Comparison of ENCODE assay signal across 1 cellular context in the genomic region with DNA sequence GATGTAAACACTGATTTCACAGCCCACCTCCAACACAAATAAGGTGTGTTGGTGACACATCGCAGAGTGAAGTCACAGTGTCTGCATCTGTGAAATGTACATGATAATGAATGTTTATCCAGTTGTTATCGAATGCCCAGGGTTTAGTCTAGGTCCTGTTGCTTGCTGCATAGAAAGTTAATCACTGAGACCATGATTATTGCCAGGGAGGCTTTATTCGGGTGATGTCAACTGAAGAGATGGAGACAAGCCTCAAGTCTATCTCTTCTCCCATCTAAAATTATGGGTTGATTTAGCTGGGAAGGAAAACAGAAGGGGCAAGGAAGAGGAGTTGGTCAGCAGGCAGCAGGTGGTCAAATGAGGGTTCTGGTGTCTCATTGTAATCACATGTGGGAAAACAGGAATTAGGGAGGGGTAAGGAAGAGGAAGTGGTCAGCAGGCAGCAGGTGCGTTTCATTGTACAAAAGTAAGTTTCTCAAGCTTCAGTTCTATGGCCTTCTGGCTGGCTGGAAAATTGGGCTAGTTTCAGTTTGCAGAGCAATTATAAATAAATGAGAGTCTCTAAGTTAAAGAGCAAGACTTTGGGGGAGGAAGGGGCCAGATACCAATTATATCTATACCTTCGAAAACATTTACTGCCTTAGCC.
TF ChIP-seq lines count a peak whose summit lies in the region.

No MANE protein-coding gene starts in this region.

TF ChIP-seq in GM12878, 131 proteins besides CTCF, POLR2A, EP300 and RAD21 (continued from another document and continues in another):
- TF ChIP-seq, protein P1, sequence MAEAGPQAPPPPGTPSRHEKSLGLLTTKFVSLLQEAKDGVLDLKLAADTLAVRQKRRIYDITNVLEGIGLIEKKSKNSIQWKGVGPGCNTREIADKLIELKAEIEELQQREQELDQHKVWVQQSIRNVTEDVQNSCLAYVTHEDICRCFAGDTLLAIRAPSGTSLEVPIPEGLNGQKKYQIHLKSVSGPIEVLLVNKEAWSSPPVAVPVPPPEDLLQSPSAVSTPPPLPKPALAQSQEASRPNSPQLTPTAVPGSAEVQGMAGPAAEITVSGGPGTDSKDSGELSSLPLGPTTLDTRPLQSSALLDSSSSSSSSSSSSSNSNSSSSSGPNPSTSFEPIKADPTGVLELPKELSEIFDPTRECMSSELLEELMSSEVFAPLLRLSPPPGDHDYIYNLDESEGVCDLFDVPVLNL (IDR thresholded peaks at IDR 0.05; ENCODE audit: low read depth, low read length): no peak
- TF ChIP-seq, protein P2, sequence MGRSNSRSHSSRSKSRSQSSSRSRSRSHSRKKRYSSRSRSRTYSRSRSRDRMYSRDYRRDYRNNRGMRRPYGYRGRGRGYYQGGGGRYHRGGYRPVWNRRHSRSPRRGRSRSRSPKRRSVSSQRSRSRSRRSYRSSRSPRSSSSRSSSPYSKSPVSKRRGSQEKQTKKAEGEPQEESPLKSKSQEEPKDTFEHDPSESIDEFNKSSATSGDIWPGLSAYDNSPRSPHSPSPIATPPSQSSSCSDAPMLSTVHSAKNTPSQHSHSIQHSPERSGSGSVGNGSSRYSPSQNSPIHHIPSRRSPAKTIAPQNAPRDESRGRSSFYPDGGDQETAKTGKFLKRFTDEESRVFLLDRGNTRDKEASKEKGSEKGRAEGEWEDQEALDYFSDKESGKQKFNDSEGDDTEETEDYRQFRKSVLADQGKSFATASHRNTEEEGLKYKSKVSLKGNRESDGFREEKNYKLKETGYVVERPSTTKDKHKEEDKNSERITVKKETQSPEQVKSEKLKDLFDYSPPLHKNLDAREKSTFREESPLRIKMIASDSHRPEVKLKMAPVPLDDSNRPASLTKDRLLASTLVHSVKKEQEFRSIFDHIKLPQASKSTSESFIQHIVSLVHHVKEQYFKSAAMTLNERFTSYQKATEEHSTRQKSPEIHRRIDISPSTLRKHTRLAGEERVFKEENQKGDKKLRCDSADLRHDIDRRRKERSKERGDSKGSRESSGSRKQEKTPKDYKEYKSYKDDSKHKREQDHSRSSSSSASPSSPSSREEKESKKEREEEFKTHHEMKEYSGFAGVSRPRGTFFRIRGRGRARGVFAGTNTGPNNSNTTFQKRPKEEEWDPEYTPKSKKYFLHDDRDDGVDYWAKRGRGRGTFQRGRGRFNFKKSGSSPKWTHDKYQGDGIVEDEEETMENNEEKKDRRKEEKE (IDR thresholded peaks at IDR 0.05): no peak
- TF ChIP-seq SIN3A (IDR thresholded peaks at IDR 0.05; ENCODE audit: low read depth, low read length) (no peak), NFXL1 (IDR thresholded peaks at IDR 0.05; ENCODE audit: borderline replicate concordance) (no peak), ZSCAN29 (IDR thresholded peaks at IDR 0.05) (no peak), TAF1 (IDR thresholded peaks at IDR 0.05; ENCODE audit: borderline replicate concordance, low read depth, low read length) (no peak), PML (IDR thresholded peaks at IDR 0.05; ENCODE audit: low read length) (no peak), CEBPB (IDR thresholded peaks at IDR 0.05; ENCODE audit: borderline replicate concordance in 1 of 2, low read depth in 2 of 2, low read length in 2 of 2) (no peak), MTA2 (IDR thresholded peaks at IDR 0.05; ENCODE audit: low read depth) (peak; percentile 84), CBX3 (IDR thresholded peaks at IDR 0.05; ENCODE audit: borderline replicate concordance, low read depth) (no peak), SUPT20H (IDR thresholded peaks at IDR 0.05; ENCODE audit: borderline replicate concordance, control insufficient read depth, low read depth, low read length) (no peak), IKZF2 (IDR thresholded peaks at IDR 0.05) (peak; percentile 92 to 93), ZNF384 (IDR thresholded peaks at IDR 0.05; ENCODE audit: borderline replicate concordance, low read depth, low read length) (no peak), FOXM1 (IDR thresholded peaks at IDR 0.05; ENCODE audit: low read depth, low read length) (0 out of 2 replicates have a peak, but pooled peaks have one; percentile 21), RCOR1 (conservative IDR thresholded peaks at IDR 0.05; ENCODE audit: low read depth, low read length) (no peak), STAT1 (conservative IDR thresholded peaks at IDR 0.05) (no peak), NR2F1 (conservative IDR thresholded peaks at IDR 0.05) (0 out of 2 replicates have a peak, but pooled peaks have one; percentile 20), GATAD2B (conservative IDR thresholded peaks at IDR 0.05; ENCODE audit: low read depth) (0 out of 2 replicates have a peak, but pooled peaks have one; percentile 43), SUZ12 (IDR thresholded peaks at IDR 0.05; ENCODE audit: unreplicated experiment) (no peak), ZNF24 (IDR thresholded peaks at IDR 0.05) (no peak), BCL11A (IDR thresholded peaks at IDR 0.05; ENCODE audit: low read depth, low read length) (no peak), SMAD1 (IDR thresholded peaks at IDR 0.05; ENCODE audit: low read depth, partially characterized antibody) (no peak), TCF7 (IDR thresholded peaks at IDR 0.05; ENCODE audit: borderline replicate concordance) (no peak), CREB1 (IDR thresholded peaks at IDR 0.05; ENCODE audit: low read depth) (no peak), HCFC1 (IDR thresholded peaks at IDR 0.05; ENCODE audit: low read length) (no peak), MTA3 (IDR thresholded peaks at IDR 0.05; ENCODE audit: borderline replicate concordance, low read length) (no peak), CHD4 (IDR thresholded peaks at IDR 0.05) (no peak), JUND (IDR thresholded peaks at IDR 0.05; ENCODE audit: low read depth, low read length) (no peak), JUNB (IDR thresholded peaks at IDR 0.05) (no peak), RBBP5 (conservative IDR thresholded peaks at IDR 0.05) (no peak), SMC3 (IDR thresholded peaks at IDR 0.05; ENCODE audit: borderline replicate concordance, low read length) (no peak), RAD51 (IDR thresholded peaks at IDR 0.05) (peak; percentile 50; the same call in 1 of the 2 replicates), IKZF1 (conservative IDR thresholded peaks at IDR 0.05) (peak; percentile 90), BHLHE40 (IDR thresholded peaks at IDR 0.05; ENCODE audit: borderline replicate concordance in 1 of 2, low read depth in 2 of 2, low read length in 1 of 2) (peak; percentile 13 to 54; a peak in 1 of 4 replicates), ZNF274 (IDR thresholded peaks at IDR 0.05; ENCODE audit: insufficient read depth, insufficient read length) (no peak), RUNX3 (IDR thresholded peaks at IDR 0.05; ENCODE audit: low read length) (peak; percentile 89)
- TF ChIP-seq, protein P3, sequence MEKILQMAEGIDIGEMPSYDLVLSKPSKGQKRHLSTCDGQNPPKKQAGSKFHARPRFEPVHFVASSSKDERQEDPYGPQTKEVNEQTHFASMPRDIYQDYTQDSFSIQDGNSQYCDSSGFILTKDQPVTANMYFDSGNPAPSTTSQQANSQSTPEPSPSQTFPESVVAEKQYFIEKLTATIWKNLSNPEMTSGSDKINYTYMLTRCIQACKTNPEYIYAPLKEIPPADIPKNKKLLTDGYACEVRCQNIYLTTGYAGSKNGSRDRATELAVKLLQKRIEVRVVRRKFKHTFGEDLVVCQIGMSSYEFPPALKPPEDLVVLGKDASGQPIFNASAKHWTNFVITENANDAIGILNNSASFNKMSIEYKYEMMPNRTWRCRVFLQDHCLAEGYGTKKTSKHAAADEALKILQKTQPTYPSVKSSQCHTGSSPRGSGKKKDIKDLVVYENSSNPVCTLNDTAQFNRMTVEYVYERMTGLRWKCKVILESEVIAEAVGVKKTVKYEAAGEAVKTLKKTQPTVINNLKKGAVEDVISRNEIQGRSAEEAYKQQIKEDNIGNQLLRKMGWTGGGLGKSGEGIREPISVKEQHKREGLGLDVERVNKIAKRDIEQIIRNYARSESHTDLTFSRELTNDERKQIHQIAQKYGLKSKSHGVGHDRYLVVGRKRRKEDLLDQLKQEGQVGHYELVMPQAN (conservative IDR thresholded peaks at IDR 0.05): no peak
- TF ChIP-seq, protein P4, sequence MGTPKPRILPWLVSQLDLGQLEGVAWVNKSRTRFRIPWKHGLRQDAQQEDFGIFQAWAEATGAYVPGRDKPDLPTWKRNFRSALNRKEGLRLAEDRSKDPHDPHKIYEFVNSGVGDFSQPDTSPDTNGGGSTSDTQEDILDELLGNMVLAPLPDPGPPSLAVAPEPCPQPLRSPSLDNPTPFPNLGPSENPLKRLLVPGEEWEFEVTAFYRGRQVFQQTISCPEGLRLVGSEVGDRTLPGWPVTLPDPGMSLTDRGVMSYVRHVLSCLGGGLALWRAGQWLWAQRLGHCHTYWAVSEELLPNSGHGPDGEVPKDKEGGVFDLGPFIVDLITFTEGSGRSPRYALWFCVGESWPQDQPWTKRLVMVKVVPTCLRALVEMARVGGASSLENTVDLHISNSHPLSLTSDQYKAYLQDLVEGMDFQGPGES (IDR thresholded peaks at IDR 0.05): no peak
- TF ChIP-seq, protein P5, sequence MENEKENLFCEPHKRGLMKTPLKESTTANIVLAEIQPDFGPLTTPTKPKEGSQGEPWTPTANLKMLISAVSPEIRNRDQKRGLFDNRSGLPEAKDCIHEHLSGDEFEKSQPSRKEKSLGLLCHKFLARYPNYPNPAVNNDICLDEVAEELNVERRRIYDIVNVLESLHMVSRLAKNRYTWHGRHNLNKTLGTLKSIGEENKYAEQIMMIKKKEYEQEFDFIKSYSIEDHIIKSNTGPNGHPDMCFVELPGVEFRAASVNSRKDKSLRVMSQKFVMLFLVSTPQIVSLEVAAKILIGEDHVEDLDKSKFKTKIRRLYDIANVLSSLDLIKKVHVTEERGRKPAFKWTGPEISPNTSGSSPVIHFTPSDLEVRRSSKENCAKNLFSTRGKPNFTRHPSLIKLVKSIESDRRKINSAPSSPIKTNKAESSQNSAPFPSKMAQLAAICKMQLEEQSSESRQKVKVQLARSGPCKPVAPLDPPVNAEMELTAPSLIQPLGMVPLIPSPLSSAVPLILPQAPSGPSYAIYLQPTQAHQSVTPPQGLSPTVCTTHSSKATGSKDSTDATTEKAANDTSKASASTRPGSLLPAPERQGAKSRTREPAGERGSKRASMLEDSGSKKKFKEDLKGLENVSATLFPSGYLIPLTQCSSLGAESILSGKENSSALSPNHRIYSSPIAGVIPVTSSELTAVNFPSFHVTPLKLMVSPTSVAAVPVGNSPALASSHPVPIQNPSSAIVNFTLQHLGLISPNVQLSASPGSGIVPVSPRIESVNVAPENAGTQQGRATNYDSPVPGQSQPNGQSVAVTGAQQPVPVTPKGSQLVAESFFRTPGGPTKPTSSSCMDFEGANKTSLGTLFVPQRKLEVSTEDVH (IDR thresholded peaks at IDR 0.05; ENCODE audit: low read depth, partially characterized antibody): peak; percentile 25
- TF ChIP-seq, protein P6, sequence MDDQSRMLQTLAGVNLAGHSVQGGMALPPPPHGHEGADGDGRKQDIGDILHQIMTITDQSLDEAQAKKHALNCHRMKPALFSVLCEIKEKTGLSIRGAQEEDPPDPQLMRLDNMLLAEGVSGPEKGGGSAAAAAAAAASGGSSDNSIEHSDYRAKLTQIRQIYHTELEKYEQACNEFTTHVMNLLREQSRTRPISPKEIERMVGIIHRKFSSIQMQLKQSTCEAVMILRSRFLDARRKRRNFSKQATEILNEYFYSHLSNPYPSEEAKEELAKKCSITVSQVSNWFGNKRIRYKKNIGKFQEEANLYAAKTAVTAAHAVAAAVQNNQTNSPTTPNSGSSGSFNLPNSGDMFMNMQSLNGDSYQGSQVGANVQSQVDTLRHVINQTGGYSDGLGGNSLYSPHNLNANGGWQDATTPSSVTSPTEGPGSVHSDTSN (IDR thresholded peaks at IDR 0.05; ENCODE audit: insufficient replicate concordance, low read depth, low read length): no peak
- TF ChIP-seq, protein P7, sequence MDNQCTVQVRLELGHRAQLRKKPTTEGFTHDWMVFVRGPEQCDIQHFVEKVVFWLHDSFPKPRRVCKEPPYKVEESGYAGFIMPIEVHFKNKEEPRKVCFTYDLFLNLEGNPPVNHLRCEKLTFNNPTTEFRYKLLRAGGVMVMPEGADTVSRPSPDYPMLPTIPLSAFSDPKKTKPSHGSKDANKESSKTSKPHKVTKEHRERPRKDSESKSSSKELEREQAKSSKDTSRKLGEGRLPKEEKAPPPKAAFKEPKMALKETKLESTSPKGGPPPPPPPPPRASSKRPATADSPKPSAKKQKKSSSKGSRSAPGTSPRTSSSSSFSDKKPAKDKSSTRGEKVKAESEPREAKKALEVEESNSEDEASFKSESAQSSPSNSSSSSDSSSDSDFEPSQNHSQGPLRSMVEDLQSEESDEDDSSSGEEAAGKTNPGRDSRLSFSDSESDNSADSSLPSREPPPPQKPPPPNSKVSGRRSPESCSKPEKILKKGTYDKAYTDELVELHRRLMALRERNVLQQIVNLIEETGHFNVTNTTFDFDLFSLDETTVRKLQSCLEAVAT (IDR thresholded peaks at IDR 0.05): peak; percentile 66; the same call in 1 of the 2 replicates
- TF ChIP-seq, protein P8, sequence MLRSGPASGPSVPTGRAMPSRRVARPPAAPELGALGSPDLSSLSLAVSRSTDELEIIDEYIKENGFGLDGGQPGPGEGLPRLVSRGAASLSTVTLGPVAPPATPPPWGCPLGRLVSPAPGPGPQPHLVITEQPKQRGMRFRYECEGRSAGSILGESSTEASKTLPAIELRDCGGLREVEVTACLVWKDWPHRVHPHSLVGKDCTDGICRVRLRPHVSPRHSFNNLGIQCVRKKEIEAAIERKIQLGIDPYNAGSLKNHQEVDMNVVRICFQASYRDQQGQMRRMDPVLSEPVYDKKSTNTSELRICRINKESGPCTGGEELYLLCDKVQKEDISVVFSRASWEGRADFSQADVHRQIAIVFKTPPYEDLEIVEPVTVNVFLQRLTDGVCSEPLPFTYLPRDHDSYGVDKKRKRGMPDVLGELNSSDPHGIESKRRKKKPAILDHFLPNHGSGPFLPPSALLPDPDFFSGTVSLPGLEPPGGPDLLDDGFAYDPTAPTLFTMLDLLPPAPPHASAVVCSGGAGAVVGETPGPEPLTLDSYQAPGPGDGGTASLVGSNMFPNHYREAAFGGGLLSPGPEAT (IDR thresholded peaks at IDR 0.05; ENCODE audit: low read depth): peak; percentile 88
- TF ChIP-seq, protein P9, sequence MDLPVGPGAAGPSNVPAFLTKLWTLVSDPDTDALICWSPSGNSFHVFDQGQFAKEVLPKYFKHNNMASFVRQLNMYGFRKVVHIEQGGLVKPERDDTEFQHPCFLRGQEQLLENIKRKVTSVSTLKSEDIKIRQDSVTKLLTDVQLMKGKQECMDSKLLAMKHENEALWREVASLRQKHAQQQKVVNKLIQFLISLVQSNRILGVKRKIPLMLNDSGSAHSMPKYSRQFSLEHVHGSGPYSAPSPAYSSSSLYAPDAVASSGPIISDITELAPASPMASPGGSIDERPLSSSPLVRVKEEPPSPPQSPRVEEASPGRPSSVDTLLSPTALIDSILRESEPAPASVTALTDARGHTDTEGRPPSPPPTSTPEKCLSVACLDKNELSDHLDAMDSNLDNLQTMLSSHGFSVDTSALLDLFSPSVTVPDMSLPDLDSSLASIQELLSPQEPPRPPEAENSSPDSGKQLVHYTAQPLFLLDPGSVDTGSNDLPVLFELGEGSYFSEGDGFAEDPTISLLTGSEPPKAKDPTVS (IDR thresholded peaks at IDR 0.05; ENCODE audit: low read depth, low read length): no peak
- TF ChIP-seq, protein P10, sequence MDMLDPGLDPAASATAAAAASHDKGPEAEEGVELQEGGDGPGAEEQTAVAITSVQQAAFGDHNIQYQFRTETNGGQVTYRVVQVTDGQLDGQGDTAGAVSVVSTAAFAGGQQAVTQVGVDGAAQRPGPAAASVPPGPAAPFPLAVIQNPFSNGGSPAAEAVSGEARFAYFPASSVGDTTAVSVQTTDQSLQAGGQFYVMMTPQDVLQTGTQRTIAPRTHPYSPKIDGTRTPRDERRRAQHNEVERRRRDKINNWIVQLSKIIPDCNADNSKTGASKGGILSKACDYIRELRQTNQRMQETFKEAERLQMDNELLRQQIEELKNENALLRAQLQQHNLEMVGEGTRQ (IDR thresholded peaks at IDR 0.05; ENCODE audit: borderline replicate concordance, low read depth, low read length): no peak
